In the genomic region with DNA sequence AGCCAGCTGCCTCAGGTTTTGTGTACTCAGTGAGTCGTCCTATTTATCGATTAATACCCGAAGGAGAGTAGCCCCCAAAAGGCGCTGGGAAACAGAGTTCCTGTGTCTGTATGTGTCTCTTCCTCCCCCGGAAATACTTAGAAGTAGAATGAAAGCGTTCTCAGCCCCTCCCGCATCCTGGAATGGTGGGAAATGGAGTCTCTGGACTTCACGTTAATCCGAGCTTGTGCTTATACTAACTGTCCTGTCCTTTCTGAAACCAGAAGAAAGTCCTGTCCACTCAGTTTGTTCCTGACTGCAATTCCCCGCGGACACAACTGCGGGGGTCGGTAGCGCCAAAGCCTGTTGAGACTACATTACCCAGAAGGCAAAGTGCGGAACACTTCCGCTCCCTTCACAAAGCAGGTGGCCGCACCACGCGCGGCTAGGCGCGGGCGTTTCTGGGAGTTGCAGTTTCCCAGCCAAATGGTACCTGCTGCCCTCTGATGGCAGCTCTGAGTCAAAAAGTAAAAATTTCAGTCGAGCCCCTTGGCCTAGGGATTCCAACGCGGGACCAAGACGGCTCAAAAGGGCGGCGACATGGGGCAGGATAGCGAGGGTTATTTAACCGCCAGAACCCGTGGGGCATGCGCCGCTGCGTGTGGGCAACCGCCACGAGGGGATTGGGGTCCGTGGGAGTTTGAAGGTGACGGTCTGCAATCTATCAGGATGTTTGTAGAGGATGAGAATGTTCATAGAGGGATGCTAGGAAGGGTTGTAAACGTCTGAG, we compare ENCODE assay signal across 8 cellular contexts. TPM values are rescaled to one million over a fixed set of nuclear protein-coding genes. Genes with fewer than 3 reads are reported as not detected.
DNase-seq lines count a peak whose midpoint lies in the region; ATAC-seq and TF ChIP-seq lines count a peak whose summit lies in the region.

No MANE protein-coding gene starts in this region.

- peaks cover 42% of the 10 kb centered on the region for H3K4me1 Mint-ChIP-seq in activated CD4-positive, alpha-beta memory T cell treated with anti-CD3 and anti-CD28 coated beads for 36 hours (ENCODE audit: low read depth)

- no peaks in the 10 kb centered on the region for H3K9me3 Mint-ChIP-seq in activated CD4-positive, alpha-beta memory T cell treated with anti-CD3 and anti-CD28 coated beads for 36 hours

- DNase-seq in AG20443 (ENCODE audit: low spot score): peak; percentile 82
- peak; percentile 93 for DNase-seq in NCI-H748 treated with DMSO at 0.1 percent for 48 hours (lab: John Stamatoyannopoulos, UW)
- peak; percentile 96 for DNase-seq in activated CD4-positive, alpha-beta memory T cell treated with anti-CD3 and anti-CD28 coated beads for 36 hours
- peak; percentile 96 for DNase-seq in ecto neural progenitor cell (ENCODE audit: low spot score)
- DNase-seq in lower leg skin (ENCODE audit: low spot score in 2 of 2): peak; percentile 93 to 99
- peak; percentile 85 to 93 for DNase-seq in stimulated activated CD4-positive, alpha-beta T cell treated with anti-CD3 and anti-CD28 coated beads, Interleukin-4, amount 100 ng/mL, for 4 hours

- peaks cover 6% of the 10 kb centered on the region for H3K36me3 Mint-ChIP-seq in activated CD4-positive, alpha-beta memory T cell treated with anti-CD3 and anti-CD28 coated beads for 36 hours

- intact Hi-C loops in activated CD4-positive, alpha-beta memory T cell treated with anti-CD3 and anti-CD28 coated beads for 36 hours (cut with micrococcal nuclease): loop anchor here (1.0 kb wide), 3 partner anchors 11 to 81 kb away; a partner anchor contains a TSS
- intact Hi-C loops in lower leg skin (cut with DNase I; ENCODE audit: low total_unique reads): loop anchor here (10.0 kb wide), 1 partner anchor 50 kb away; no protein-coding TSS in a partner anchor

- H3K27ac Mint-ChIP-seq in activated CD4-positive, alpha-beta memory T cell treated with anti-CD3 and anti-CD28 coated beads for 36 hours: peak overlapping the region; percentile 94

- no peaks in the 10 kb centered on the region for H3K27me3 Mint-ChIP-seq in activated CD4-positive, alpha-beta memory T cell treated with anti-CD3 and anti-CD28 coated beads for 36 hours

- ATAC-seq in GM19043 (IDR thresholded peaks at IDR 0.05; ENCODE audit: low read depth, unreplicated experiment) (peak; percentile 29), HG03565 (IDR thresholded peaks at IDR 0.05; ENCODE audit: unreplicated experiment) (peak; percentile 26)

- peak overlapping the region; percentile 92 for H3K4me3 Mint-ChIP-seq in activated CD4-positive, alpha-beta memory T cell treated with anti-CD3 and anti-CD28 coated beads for 36 hours

- CTCF ChIA-PET in activated CD4-positive, alpha-beta memory T cell treated with anti-CD3 and anti-CD28 coated beads for 36 hours (lab: Charles Lee): interaction anchor here (0.9 to 8.8 kb wide), 5 partner anchors 25 to 52 kb away, joined by 5 to 107 read pairs (median 6); a partner anchor contains a TSS

- TF ChIP-seq CTCF in lower leg skin (IDR thresholded peaks at IDR 0.05): no peak

- TF ChIP-seq POLR2A in lower leg skin (IDR thresholded peaks at IDR 0.05): peak in 1 of 2 donors; percentile 27

- POLR2A ChIA-PET in activated CD4-positive, alpha-beta memory T cell treated with anti-CD3 and anti-CD28 coated beads for 36 hours (lab: Charles Lee): interaction anchor here (1.1 to 2.2 kb wide), 3 partner anchors 11 to 38 kb away, joined by 3 to 7 read pairs (median 4); no protein-coding TSS in a partner anchor

- H3K4me3 ChIP-seq in lower leg skin (ENCODE audit: low read depth, poor library complexity, severe bottlenecking): peak overlapping the region; percentile 25

- WGBS in lower leg skin, 2 donors: 2% methylated on average over 31 to 40 of the region's 40 CpGs

RNA-seq across cellular contexts. Expression of a gene that starts 2.2 kb away (rescaled TPM):
- 10 to 100 TPM; 36.4 to 37.3 TPM for total RNA-seq in activated CD4-positive, alpha-beta memory T cell treated with anti-CD3 and anti-CD28 coated beads for 36 hours
- total RNA-seq in lower leg skin: 10 to 100 TPM; 31.4 to 42.0 (median 34.1) TPM

RNA-seq across cellular contexts. Expression of a gene that starts 10.3 kb away (rescaled TPM):
- total RNA-seq in activated CD4-positive, alpha-beta memory T cell treated with anti-CD3 and anti-CD28 coated beads for 36 hours: 10 to 100 TPM; 43.1 to 56.5 TPM
- 10 to 100 TPM; 29.9 to 44.0 (median 36.9) TPM for total RNA-seq in lower leg skin

RNA-seq across cellular contexts. Expression of a gene that starts 24.4 kb away (rescaled TPM):
- 10 to 100 TPM; 56.9 to 64.2 TPM for total RNA-seq in activated CD4-positive, alpha-beta memory T cell treated with anti-CD3 and anti-CD28 coated beads for 36 hours
- 10 to 100 TPM; 57.8 to 90.0 (median 59.0) TPM for total RNA-seq in lower leg skin

RNA-seq across cellular contexts. Expression of a gene that starts 24.5 kb away (rescaled TPM):
- total RNA-seq in activated CD4-positive, alpha-beta memory T cell treated with anti-CD3 and anti-CD28 coated beads for 36 hours: 10 to 100 TPM; 12.3 to 14.9 TPM
- total RNA-seq in lower leg skin: 10 to 100 TPM in 1 of 4 donors, 1 to 10 TPM in 3; 6.9 to 10.7 (median 8.6) TPM

RNA-seq across cellular contexts. Expression of a gene that starts 27.2 kb away (rescaled TPM):
- 10 to 100 TPM; 31.3 to 33.4 TPM for total RNA-seq in activated CD4-positive, alpha-beta memory T cell treated with anti-CD3 and anti-CD28 coated beads for 36 hours
- 100 to 1,000 TPM in 2 of 4 donors, 10 to 100 TPM in 2; 82.9 to 135 (median 93.5) TPM for total RNA-seq in lower leg skin

Comparison
In these comparisons a context has a peak if more than half of its experiments do, and no peak if none do; other contexts are left out.
1. Peak in every context shown above with its lines: DNase-seq, ATAC-seq and H3K4me3 ChIP-seq.